In the genomic region with DNA sequence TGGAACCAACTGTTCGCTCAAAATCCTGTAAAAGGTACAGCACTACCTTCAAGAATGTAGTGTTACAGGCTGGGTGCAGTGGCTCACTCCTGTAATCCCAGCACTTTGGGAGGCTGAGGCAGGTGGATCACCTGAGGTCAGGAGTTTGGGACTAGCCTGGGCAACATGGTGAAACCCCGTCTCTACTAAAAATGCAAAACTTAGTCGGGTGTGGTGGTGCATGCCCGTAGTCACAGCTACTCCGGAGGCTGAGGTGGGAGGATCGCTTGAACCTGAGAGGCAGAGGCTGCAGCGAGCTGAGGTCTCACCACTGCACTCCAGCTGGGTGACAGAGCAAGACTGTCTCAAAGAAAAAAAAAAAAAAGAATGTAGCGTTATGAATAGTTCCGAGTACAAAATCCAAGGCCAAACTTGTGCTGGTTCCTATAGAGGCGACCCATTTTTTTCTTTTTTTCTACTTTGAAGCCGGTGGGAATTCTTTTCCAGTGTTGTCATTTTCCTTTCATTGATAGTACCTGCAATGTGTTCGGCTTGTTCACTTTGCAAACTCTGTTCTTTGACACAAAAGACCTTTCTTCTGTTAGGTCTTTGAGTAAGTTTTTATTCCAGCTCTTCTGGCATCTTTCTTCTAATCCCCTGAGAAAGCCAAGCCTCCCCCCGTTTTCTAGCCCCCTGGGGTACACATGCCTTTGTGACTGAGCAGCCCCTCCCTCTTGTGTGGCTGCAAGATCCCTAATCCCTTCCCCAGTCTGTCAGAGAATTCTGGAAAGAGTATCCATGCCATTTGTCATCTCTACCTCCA, we compare ENCODE assay signal across 10 cellular contexts. TPM values are rescaled to one million over a fixed set of nuclear protein-coding genes. Genes with fewer than 3 reads are reported as not detected.
DNase-seq lines count a peak whose midpoint lies in the region; ATAC-seq and TF ChIP-seq lines count a peak whose summit lies in the region.
"Had no signal": no experiment of that assay in that cellular context is flagged by ENCODE, and none has a peak within 500 bp of the region (broad histone marks: within the 10 kb centered on the region; RNA-seq: fewer than 3 reads in every experiment).

No MANE protein-coding gene starts in this region.

- no peaks in the 10 kb centered on the region for H3K9me3 ChIP-seq in heart right ventricle
- no peaks in the 10 kb centered on the region for H3K9me3 ChIP-seq in transverse colon

- H3K27me3 Mint-ChIP-seq in activated naive CD8-positive, alpha-beta T cell treated with anti-CD3 and anti-CD28 coated beads, Interleukin-2, amount 10 ng/mL, durations not matched to agents 7 days and 5 days, result no peaks in the 10 kb centered on the region
- no peaks in the 10 kb centered on the region for H3K27me3 Mint-ChIP-seq in memory B cell

- 70 to 74% methylated on average over 13 of the region's 13 CpGs for WGBS in heart right ventricle, 2 donors
- 74 to 84% methylated on average over 6 to 13 of the region's 13 CpGs for WGBS in transverse colon (ENCODE audit: low coverage in 1 of 2), 2 donors

- H3K36me3 ChIP-seq in heart right ventricle, result peaks cover 0 to 35% (median 0%) of the 10 kb centered on the region in 9 donors
- no peaks in the 10 kb centered on the region for H3K36me3 ChIP-seq in transverse colon

- in situ Hi-C loops in transverse colon (cut with MboI; ENCODE audit: low pct_ligation_motif_present in 1 of 4, low pct_unique_long_range_greater_than_20kb in 1 of 4, low sequenced_read_pairs in 3 of 4), result no loop called here

- intact Hi-C loops in heart right ventricle (cut with DNase I) (no loop called here), Right ventricle myocardium superior (cut with DNase I) (no loop called here), transverse colon (cut with DNase I; ENCODE audit: low total_unique reads) (no loop called here)

- no peak for TF ChIP-seq EP300 in transverse colon (IDR thresholded peaks at IDR 0.05; ENCODE audit: low read depth)

- peaks cover 8 to 91% (median 45%) of the 10 kb centered on the region in 9 donors for H3K4me1 ChIP-seq in heart right ventricle
- peaks cover 0 to 67% (median 11%) of the 10 kb centered on the region in 4 donors for H3K4me1 ChIP-seq in transverse colon

- H3K36me3 Mint-ChIP-seq in activated naive CD8-positive, alpha-beta T cell treated with anti-CD3 and anti-CD28 coated beads, Interleukin-2, amount 10 ng/mL, durations not matched to agents 7 days and 5 days, result peaks cover 55% of the 10 kb centered on the region
- peaks cover 43% of the 10 kb centered on the region for H3K36me3 Mint-ChIP-seq in memory B cell

- no peak for TF ChIP-seq CTCF in heart right ventricle (IDR thresholded peaks at IDR 0.05)
- no peak for TF ChIP-seq CTCF in transverse colon (IDR thresholded peaks at IDR 0.05)

- ATAC-seq in heart right ventricle (no peak), Right ventricle myocardium superior (ENCODE audit: poor library complexity) (no peak), memory B cell (ENCODE audit: low read depth) (no peak), HG03354 (IDR thresholded peaks at IDR 0.05; ENCODE audit: poor library complexity, severe bottlenecking, unreplicated experiment) (no peak)
- no peak for ATAC-seq in activated naive CD8-positive, alpha-beta T cell treated with anti-CD3 and anti-CD28 coated beads, Interleukin-2, amount 10 ng/mL, durations not matched to agents 7 days and 5 days (ENCODE audit: low read depth)

- TF ChIP-seq POLR2A in transverse colon (IDR thresholded peaks at IDR 0.05), result no peak

- peak overlapping the region; percentile 74 for H3K4me3 Mint-ChIP-seq in activated naive CD8-positive, alpha-beta T cell treated with anti-CD3 and anti-CD28 coated beads, Interleukin-2, amount 10 ng/mL, durations not matched to agents 7 days and 5 days
- peak overlapping the region; percentile 88 for H3K4me3 Mint-ChIP-seq in memory B cell

- peaks cover 0 to 5% (median 0%) of the 10 kb centered on the region in 7 donors for H3K27me3 ChIP-seq in heart right ventricle
- H3K27me3 ChIP-seq in transverse colon, result no peaks in the 10 kb centered on the region

- H3K4me3 ChIP-seq in heart right ventricle (no peak overlapping the region), transverse colon (no peak overlapping the region)

- H3K9me3 Mint-ChIP-seq in activated naive CD8-positive, alpha-beta T cell treated with anti-CD3 and anti-CD28 coated beads, Interleukin-2, amount 10 ng/mL, durations not matched to agents 7 days and 5 days, result no peaks in the 10 kb centered on the region
- no peaks in the 10 kb centered on the region for H3K9me3 Mint-ChIP-seq in memory B cell

- POLR2A ChIA-PET in activated naive CD8-positive, alpha-beta T cell treated with anti-CD3 and anti-CD28 coated beads, Interleukin-2, amount 10 ng/mL, durations not matched to agents 7 days and 5 days (lab: Charles Lee), result interaction anchor here (0.9 to 7.7 kb wide), 4 partner anchors 9 to 57 kb away, joined by 3 to 123 read pairs (median 7); a partner anchor contains a TSS

- peaks cover 61% of the 10 kb centered on the region for H3K4me1 Mint-ChIP-seq in activated naive CD8-positive, alpha-beta T cell treated with anti-CD3 and anti-CD28 coated beads, Interleukin-2, amount 10 ng/mL, durations not matched to agents 7 days and 5 days
- H3K4me1 Mint-ChIP-seq in memory B cell, result peaks cover 79% of the 10 kb centered on the region

- peak overlapping the region; percentile 60 to 97 (median 84) for H3K27ac ChIP-seq in heart right ventricle
- peak overlapping the region; percentile 49 to 83 (median 73) for H3K27ac ChIP-seq in transverse colon

- peak overlapping the region; percentile 66 for H3K27ac Mint-ChIP-seq in activated naive CD8-positive, alpha-beta T cell treated with anti-CD3 and anti-CD28 coated beads, Interleukin-2, amount 10 ng/mL, durations not matched to agents 7 days and 5 days
- H3K27ac Mint-ChIP-seq in memory B cell, result peak overlapping the region; percentile 95

- DNase-seq in heart right ventricle (no peak), Right ventricle myocardium superior (no peak), memory B cell (ENCODE audit: low spot score in 2 of 2) (no peak), transverse colon (no peak), H4 (ENCODE audit: low spot score) (no peak), NCI-H2081 (lab: John Stamatoyannopoulos, UW) (no peak)
- no peak for DNase-seq in activated naive CD8-positive, alpha-beta T cell treated with anti-CD3 and anti-CD28 coated beads, Interleukin-2, amount 10 ng/mL, durations not matched to agents 7 days and 5 days
- DNase-seq: NCI-H748 treated with DMSO at 0.1 percent for 48 hours had no signal

RNA-seq across cellular contexts. Expression of a gene that starts 25.1 kb away (rescaled TPM):
- total RNA-seq in heart right ventricle, result 10 to 100 TPM in 1 of 10 donors, 1 to 10 TPM in 9; 2.9 to 17.2 (median 5.7) TPM
- polyA plus RNA-seq in heart right ventricle, result 1 to 10 TPM; 3.6 to 7.5 TPM
- 4.6 TPM for total RNA-seq in Right ventricle myocardium superior
- 100 to 1,000 TPM; 129 to 135 TPM for total RNA-seq in activated naive CD8-positive, alpha-beta T cell treated with anti-CD3 and anti-CD28 coated beads, Interleukin-2, amount 10 ng/mL, durations not matched to agents 7 days and 5 days
- total RNA-seq in transverse colon, result 10 to 100 TPM in 3 of 4 donors, 1 to 10 TPM in 1; 7.8 to 40.4 (median 26.1) TPM
- 0.46 TPM in 1 of 2 replicates, not detected in the other for total RNA-seq in H4 (2014; rRNA removed; shearing (Covaris generic))

RNA-seq across cellular contexts. Expression of a gene that starts 52.8 kb away (rescaled TPM):
- total RNA-seq in heart right ventricle, result not detected
- not detected for polyA plus RNA-seq in heart right ventricle
- total RNA-seq in Right ventricle myocardium superior, result not detected
- total RNA-seq in activated naive CD8-positive, alpha-beta T cell treated with anti-CD3 and anti-CD28 coated beads, Interleukin-2, amount 10 ng/mL, durations not matched to agents 7 days and 5 days, result not detected
- total RNA-seq in transverse colon, result under 1 TPM in 1 of 4 donors, not detected in 3; 0.41 TPM
- not detected in 2 replicates for total RNA-seq in H4 (2014; rRNA removed; shearing (Covaris generic))
- total RNA-seq: osteoblast had no signal
